ENCODE assay signal across 8 cellular contexts in the genomic region with DNA sequence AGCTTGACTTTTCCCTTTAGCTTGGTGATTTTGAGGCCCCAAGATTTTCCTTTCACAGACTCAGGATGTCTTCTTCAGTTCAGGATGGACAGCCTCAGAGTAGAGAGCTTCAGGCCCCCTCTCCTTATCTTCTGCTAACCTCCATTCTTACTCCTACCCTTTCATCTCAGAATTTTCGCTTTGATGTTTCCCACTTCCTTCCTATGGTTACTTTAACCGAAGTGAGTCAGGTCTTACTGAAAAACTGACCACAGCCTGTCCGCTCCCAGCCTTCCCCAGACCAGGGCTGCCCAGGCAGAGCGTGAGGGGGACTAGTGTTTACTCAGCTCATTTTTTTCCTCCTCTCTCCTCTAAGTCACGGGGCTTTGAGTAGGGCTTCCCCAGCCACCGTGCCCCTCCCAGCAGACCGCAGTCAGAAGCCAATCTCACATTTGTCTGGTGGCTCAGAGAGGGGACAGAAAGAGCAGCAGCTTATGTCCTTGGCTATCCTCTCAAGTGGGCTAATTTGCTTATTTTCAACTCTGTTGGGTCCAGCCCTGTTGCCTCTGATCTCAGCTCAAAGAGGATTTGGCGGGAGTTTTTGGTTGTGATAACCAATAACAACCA. TPM values are rescaled to one million over a fixed set of nuclear protein-coding genes. Genes with fewer than 3 reads are reported as not detected.
A peak's percentile ranks its signal among the peaks of the same experiment; 100 is the strongest.
DNase-seq lines count a peak whose midpoint lies in the region; ATAC-seq lines count a peak whose summit lies in the region.

No MANE protein-coding gene starts in this region.

- no peaks in the 10 kb centered on the region for H3K36me3 Mint-ChIP-seq in activated CD4-positive, alpha-beta T cell treated with anti-CD3 and anti-CD28 coated beads for 36 hours (ENCODE audit: low read depth)

- POLR2A ChIA-PET in activated CD4-positive, alpha-beta T cell treated with anti-CD3 and anti-CD28 coated beads for 36 hours (lab: Charles Lee) = interaction anchor here (0.7 kb wide), 1 partner anchor 43 kb away, joined by 4 read pairs; no protein-coding TSS in a partner anchor

- no peaks in the 10 kb centered on the region for H3K9me3 Mint-ChIP-seq in activated CD4-positive, alpha-beta T cell treated with anti-CD3 and anti-CD28 coated beads for 36 hours (ENCODE audit: low read depth)

- CTCF ChIA-PET in activated CD4-positive, alpha-beta T cell treated with anti-CD3 and anti-CD28 coated beads for 36 hours (lab: Charles Lee) = interaction anchor here (0.6 to 6.8 kb wide), 20 partner anchors 9 to 146 kb away, joined by 3 to 37 read pairs (median 4); a partner anchor contains a TSS

- DNase-seq in Ammon's horn (ENCODE audit: low spot score) (peak; percentile 56), HT1080 (ENCODE audit: low read depth) (peak; percentile 97), pons (ENCODE audit: low spot score) (peak; percentile 63), DMS153 (lab: John Stamatoyannopoulos, UW) (no peak)
- peak; percentile 82 for DNase-seq in activated CD4-positive, alpha-beta T cell treated with anti-CD3 and anti-CD28 coated beads for 36 hours
- peak; percentile 27 for DNase-seq in effector CD8-positive, alpha-beta T cell (lab: John Stamatoyannopoulos, UW)

- H3K4me1 Mint-ChIP-seq in activated CD4-positive, alpha-beta T cell treated with anti-CD3 and anti-CD28 coated beads for 36 hours = peaks cover 63% of the 10 kb centered on the region

- H3K27me3 Mint-ChIP-seq in activated CD4-positive, alpha-beta T cell treated with anti-CD3 and anti-CD28 coated beads for 36 hours = peaks cover 10% of the 10 kb centered on the region

- H3K27ac Mint-ChIP-seq in activated CD4-positive, alpha-beta T cell treated with anti-CD3 and anti-CD28 coated beads for 36 hours = peak overlapping the region; percentile 44

- intact Hi-C loops in activated CD4-positive, alpha-beta T cell treated with anti-CD3 and anti-CD28 coated beads for 36 hours (cut with DNase I, micrococcal nuclease) = loop anchor here (1.0 to 5.0 kb wide), 4 partner anchors 28 to 79 kb away; no protein-coding TSS in a partner anchor

- peak overlapping the region; percentile 29 for H3K4me3 Mint-ChIP-seq in activated CD4-positive, alpha-beta T cell treated with anti-CD3 and anti-CD28 coated beads for 36 hours

- ATAC-seq in GM19467 (IDR thresholded peaks at IDR 0.05; ENCODE audit: unreplicated experiment) = peak; percentile 44
- ATAC-seq in activated CD4-positive, alpha-beta T cell treated with anti-CD3 and anti-CD28 coated beads for 36 hours = peak; percentile 64
- no peak for ATAC-seq in HG03025 (IDR thresholded peaks at IDR 0.05; ENCODE audit: low FRiP score, unreplicated experiment)

RNA-seq across cellular contexts. Expression of a gene that starts 4.2 kb away (rescaled TPM):
- total RNA-seq in HT1080 (2014; rRNA removed; shearing (Covaris generic)) = 0.57 TPM in 1 of 2 replicates, not detected in the other
- polyA plus RNA-seq in HT1080 (2015; cell fraction: cytosol; rRNA removed) = not detected in 2 replicates
- not detected in 2 replicates for polyA plus RNA-seq in HT1080 (2015; cell fraction: nucleus; rRNA removed)
- total RNA-seq in activated CD4-positive, alpha-beta T cell treated with anti-CD3 and anti-CD28 coated beads for 36 hours = not detected

RNA-seq across cellular contexts. Expression of a gene that starts 5.9 kb away (rescaled TPM):
- not detected in 2 replicates for total RNA-seq in HT1080 (2014; rRNA removed; shearing (Covaris generic))
- polyA plus RNA-seq in HT1080 (2015; cell fraction: cytosol; rRNA removed) = not detected in 2 replicates
- polyA plus RNA-seq in HT1080 (2015; cell fraction: nucleus; rRNA removed) = not detected in 2 replicates
- total RNA-seq in activated CD4-positive, alpha-beta T cell treated with anti-CD3 and anti-CD28 coated beads for 36 hours = 1 to 10 TPM; 1.3 to 1.6 TPM
